In the genomic region with DNA sequence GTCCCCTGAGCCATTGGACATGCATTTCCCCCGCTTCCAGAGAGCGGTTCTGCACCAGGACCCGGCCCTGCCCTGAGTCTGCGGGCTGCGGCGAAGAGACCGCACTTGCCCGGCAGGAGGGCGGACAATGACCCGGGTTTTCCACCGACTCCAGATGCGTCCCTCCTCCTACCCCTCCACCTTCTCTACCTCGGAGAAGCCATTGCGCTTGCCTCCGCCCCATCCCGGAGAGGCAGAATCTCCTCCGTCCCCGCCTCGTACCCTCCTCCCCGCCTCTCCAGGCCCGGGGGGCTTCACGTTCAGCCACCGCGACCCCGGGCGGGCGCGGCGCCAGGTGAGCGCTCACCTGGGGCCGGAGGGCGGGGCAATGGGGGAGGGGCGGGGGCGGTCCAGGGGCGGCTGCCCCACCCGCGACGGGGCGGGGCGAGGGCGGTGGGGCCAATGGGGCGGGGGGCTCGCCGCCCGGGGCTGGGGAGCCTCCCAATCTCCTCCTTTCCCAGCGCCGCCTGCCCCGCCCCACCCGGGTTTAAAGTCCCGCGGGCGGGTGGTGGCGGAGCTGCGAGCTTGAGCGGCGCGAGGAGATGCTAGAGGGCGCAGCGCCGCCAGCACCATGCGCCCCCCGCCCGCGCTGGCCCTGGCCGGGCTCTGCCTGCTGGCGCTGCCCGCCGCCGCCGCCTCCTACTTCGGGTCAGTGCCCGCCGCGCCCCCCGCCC, we compare ENCODE assay signal across 8 cellular contexts. TPM values are rescaled to one million over a fixed set of nuclear protein-coding genes. Genes with fewer than 3 reads are reported as not detected.
DNase-seq lines count a peak whose midpoint lies in the region; ATAC-seq lines count a peak whose summit lies in the region.

A gene with protein sequence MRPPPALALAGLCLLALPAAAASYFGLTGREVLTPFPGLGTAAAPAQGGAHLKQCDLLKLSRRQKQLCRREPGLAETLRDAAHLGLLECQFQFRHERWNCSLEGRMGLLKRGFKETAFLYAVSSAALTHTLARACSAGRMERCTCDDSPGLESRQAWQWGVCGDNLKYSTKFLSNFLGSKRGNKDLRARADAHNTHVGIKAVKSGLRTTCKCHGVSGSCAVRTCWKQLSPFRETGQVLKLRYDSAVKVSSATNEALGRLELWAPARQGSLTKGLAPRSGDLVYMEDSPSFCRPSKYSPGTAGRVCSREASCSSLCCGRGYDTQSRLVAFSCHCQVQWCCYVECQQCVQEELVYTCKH (plus strand): TSS at position 555 of the 713 bp plus-strand sequence. CDS start 56 bp downstream, at position 611.

- DNase-seq in activated naive CD8-positive, alpha-beta T cell treated with anti-CD3 and anti-CD28 coated beads, Interleukin-2, amount 10 ng/mL, durations not matched to agents 7 days and 5 days = no peak
- no peak for DNase-seq in stimulated activated naive B cell treated with anti-CD40 and anti-IgM and Interleukin-4, amounts not matched to agents 10 μg/mL and 1 μg/mL and 100 μg/mL, for 72 hours
- DNase-seq in HCEC 1CT (no peak), SIG-M5 (lab: John Stamatoyannopoulos, UW) (no peak)

- H3K9me3 Mint-ChIP-seq in IgD-negative memory B cell = peaks cover 0 to 2% (median 0%) of the 10 kb centered on the region in 3 donors
- no peaks in the 10 kb centered on the region for H3K9me3 Mint-ChIP-seq in activated naive CD8-positive, alpha-beta T cell treated with anti-CD3 and anti-CD28 coated beads, Interleukin-2, amount 10 ng/mL, durations not matched to agents 7 days and 5 days
- no peaks in the 10 kb centered on the region for H3K9me3 Mint-ChIP-seq in stimulated activated naive B cell treated with anti-CD40 and anti-IgM and Interleukin-4, amounts not matched to agents 10 μg/mL and 1 μg/mL and 100 μg/mL, for 72 hours

- H3K4me1 ChIP-seq in BLaER1 (peaks cover 12% of the 10 kb centered on the region), iPS-20b (ENCODE audit: insufficient read depth, low read length) (no peaks in the 10 kb centered on the region)

- H3K4me1 Mint-ChIP-seq in IgD-negative memory B cell = peaks cover 0 to 4% (median 3%) of the 10 kb centered on the region in 3 donors
- peaks cover 5% of the 10 kb centered on the region for H3K4me1 Mint-ChIP-seq in activated naive CD8-positive, alpha-beta T cell treated with anti-CD3 and anti-CD28 coated beads, Interleukin-2, amount 10 ng/mL, durations not matched to agents 7 days and 5 days
- H3K4me1 Mint-ChIP-seq in stimulated activated naive B cell treated with anti-CD40 and anti-IgM and Interleukin-4, amounts not matched to agents 10 μg/mL and 1 μg/mL and 100 μg/mL, for 72 hours = peaks cover 10 to 20% of the 10 kb centered on the region in 2 donors

- no peaks in the 10 kb centered on the region for H3K36me3 Mint-ChIP-seq in IgD-negative memory B cell
- no peaks in the 10 kb centered on the region for H3K36me3 Mint-ChIP-seq in activated naive CD8-positive, alpha-beta T cell treated with anti-CD3 and anti-CD28 coated beads, Interleukin-2, amount 10 ng/mL, durations not matched to agents 7 days and 5 days
- H3K36me3 Mint-ChIP-seq in stimulated activated naive B cell treated with anti-CD40 and anti-IgM and Interleukin-4, amounts not matched to agents 10 μg/mL and 1 μg/mL and 100 μg/mL, for 72 hours = peaks cover 0 to 3% of the 10 kb centered on the region in 2 donors

- H3K9me3 ChIP-seq in BLaER1 (no peaks in the 10 kb centered on the region), iPS-20b (ENCODE audit: insufficient read depth, low read depth, low read length) (no peaks in the 10 kb centered on the region)

- H3K27me3 ChIP-seq in BLaER1 = peaks cover 61% of the 10 kb centered on the region
- H3K27me3 ChIP-seq in iPS-20b (ENCODE audit: insufficient read depth, low read length) = peaks cover 85% of the 10 kb centered on the region

- POLR2A ChIA-PET in activated naive CD8-positive, alpha-beta T cell treated with anti-CD3 and anti-CD28 coated beads, Interleukin-2, amount 10 ng/mL, durations not matched to agents 7 days and 5 days (lab: Charles Lee) = no interaction called here

- H3K4me2 ChIP-seq in BLaER1 = peak within 1 kb of the TSS; percentile 82

- ATAC-seq in activated naive CD8-positive, alpha-beta T cell treated with anti-CD3 and anti-CD28 coated beads, Interleukin-2, amount 10 ng/mL, durations not matched to agents 7 days and 5 days (ENCODE audit: low read depth) = no peak
- ATAC-seq in stimulated activated naive B cell treated with anti-CD40 and anti-IgM and Interleukin-4, amounts not matched to agents 10 μg/mL and 1 μg/mL and 100 μg/mL, for 72 hours (replicated peaks) = peak; percentile 38 to 51
- ATAC-seq in HG03139 (IDR thresholded peaks at IDR 0.05; ENCODE audit: unreplicated experiment) = no peak

- H3K9ac ChIP-seq in BLaER1 (no peak within 1 kb of the TSS), iPS-20b (ENCODE audit: low read depth, low read length) (no peak within 1 kb of the TSS)

- no peak within 1 kb of the TSS for H3K27ac ChIP-seq in BLaER1
- H3K27ac ChIP-seq in iPS-20b (ENCODE audit: low read length) = no peak within 1 kb of the TSS

- H4K20me1 ChIP-seq in BLaER1 = no peaks in the 10 kb centered on the region

- peak within 1 kb of the TSS; percentile 18 to 88 (median 72) for H3K4me3 Mint-ChIP-seq in IgD-negative memory B cell
- H3K4me3 Mint-ChIP-seq in activated naive CD8-positive, alpha-beta T cell treated with anti-CD3 and anti-CD28 coated beads, Interleukin-2, amount 10 ng/mL, durations not matched to agents 7 days and 5 days = peak within 1 kb of the TSS; percentile 54
- H3K4me3 Mint-ChIP-seq in stimulated activated naive B cell treated with anti-CD40 and anti-IgM and Interleukin-4, amounts not matched to agents 10 μg/mL and 1 μg/mL and 100 μg/mL, for 72 hours = peak within 1 kb of the TSS; percentile 83 to 85

- peak within 1 kb of the TSS in 1 of 3 donors; percentile 39 for H3K27ac Mint-ChIP-seq in IgD-negative memory B cell
- H3K27ac Mint-ChIP-seq in activated naive CD8-positive, alpha-beta T cell treated with anti-CD3 and anti-CD28 coated beads, Interleukin-2, amount 10 ng/mL, durations not matched to agents 7 days and 5 days = no peak within 1 kb of the TSS
- no peak within 1 kb of the TSS for H3K27ac Mint-ChIP-seq in stimulated activated naive B cell treated with anti-CD40 and anti-IgM and Interleukin-4, amounts not matched to agents 10 μg/mL and 1 μg/mL and 100 μg/mL, for 72 hours

- H3K27me3 Mint-ChIP-seq in IgD-negative memory B cell = peaks cover 69% of the 10 kb centered on the region
- H3K27me3 Mint-ChIP-seq in activated naive CD8-positive, alpha-beta T cell treated with anti-CD3 and anti-CD28 coated beads, Interleukin-2, amount 10 ng/mL, durations not matched to agents 7 days and 5 days = peaks cover 63% of the 10 kb centered on the region
- peaks cover 62 to 91% of the 10 kb centered on the region in 2 donors for H3K27me3 Mint-ChIP-seq in stimulated activated naive B cell treated with anti-CD40 and anti-IgM and Interleukin-4, amounts not matched to agents 10 μg/mL and 1 μg/mL and 100 μg/mL, for 72 hours

- H3K36me3 ChIP-seq in BLaER1 (no peaks in the 10 kb centered on the region), iPS-20b (ENCODE audit: insufficient read depth, low read depth, low read length) (no peaks in the 10 kb centered on the region)

- peak within 1 kb of the TSS; percentile 60 for H3K4me3 ChIP-seq in BLaER1
- H3K4me3 ChIP-seq in iPS-20b (ENCODE audit: low read length) = peak within 1 kb of the TSS; percentile 74

RNA-seq across cellular contexts. Expression of the gene that starts here (rescaled TPM):
- polyA plus RNA-seq in IgD-negative memory B cell = not detected
- total RNA-seq in activated naive CD8-positive, alpha-beta T cell treated with anti-CD3 and anti-CD28 coated beads, Interleukin-2, amount 10 ng/mL, durations not matched to agents 7 days and 5 days = not detected

Comparison
In these comparisons a context has a peak if more than half of its experiments do, and no peak if none do; other contexts are left out.
1. ATAC-seq: peak in stimulated activated naive B cell treated with anti-CD40 and anti-IgM and Interleukin-4, amounts not matched to agents 10 μg/mL and 1 μg/mL and 100 μg/mL, for 72 hours (2 of 2); none in activated naive CD8-positive, alpha-beta T cell treated with anti-CD3 and anti-CD28 coated beads, Interleukin-2, amount 10 ng/mL, durations not matched to agents 7 days and 5 days (single experiment) and HG03139 (single experiment).
2. Peak in every context shown above with its lines, with median percentiles within 50 percentile points of each other: H3K4me3 Mint-ChIP-seq.